Comparison of ENCODE assay signal across 1 cellular context in genomic region chr6:119112856-119113530, GRCh38.
A peak's percentile ranks its signal among the peaks of the same experiment; 100 is the strongest.
TF ChIP-seq lines count a peak whose summit lies in the region.

No MANE protein-coding gene starts in this region.

TF ChIP-seq in HepG2, 621 proteins besides CTCF, POLR2A, EP300 and RAD21 (continued from another document):
- TF ChIP-seq ZNF781 (CRISPR knock-in tag; IDR thresholded peaks at IDR 0.05; ENCODE audit: borderline replicate concordance, not compliant biosample characterization) (no peak), ZFP90 (CRISPR knock-in tag; IDR thresholded peaks at IDR 0.05; ENCODE audit: borderline replicate concordance) (no peak), SRF (IDR thresholded peaks at IDR 0.05; ENCODE audit: low read depth, low read length) (0 out of 2 replicates have a peak, but pooled peaks have one; percentile 18), PAX8 (CRISPR knock-in tag; IDR thresholded peaks at IDR 0.05; ENCODE audit: borderline replicate concordance) (no peak), ZSCAN31 (CRISPR knock-in tag; IDR thresholded peaks at IDR 0.05; ENCODE audit: low read depth) (no peak), ZSCAN20 (CRISPR knock-in tag; IDR thresholded peaks at IDR 0.05; ENCODE audit: borderline replicate concordance) (no peak), ETV5 (CRISPR knock-in tag; IDR thresholded peaks at IDR 0.05; ENCODE audit: borderline replicate concordance) (peak; percentile 31; the same call in 1 of the 2 replicates), ZNF18 (CRISPR knock-in tag; IDR thresholded peaks at IDR 0.05; ENCODE audit: insufficient replicate concordance) (peak; percentile 30), ZNF629 (CRISPR knock-in tag; conservative IDR thresholded peaks at IDR 0.05) (0 out of 2 replicates have a peak, but pooled peaks have one; percentile 15)
